In genomic region chr20:4455996-4456395, GRCh38 we compare ENCODE assay signal across 34 cellular contexts.
"Had no signal": no experiment of that assay in that cellular context is flagged by ENCODE, and none has a peak within 500 bp of the region (broad histone marks: within the 10 kb centered on the region; RNA-seq: fewer than 3 reads in every experiment).

No MANE protein-coding gene starts in this region.

- H3K4me3 Mint-ChIP-seq: activated B cell treated with CpG ODN at 0.5 μM for 24 hours; activated CD8-positive, alpha-beta T cell treated with anti-CD3 and anti-CD28 coated beads for 36 hours; activated naive CD4-positive, alpha-beta T cell treated with anti-CD3 and anti-CD28 coated beads for 36 hours; activated T-cell treated with anti-CD3 and anti-CD28 coated beads, Interleukin-2, amount 50 U/mL, for 72 hours; activated T-helper 17 cell treated with anti-CD3 and anti-CD28 coated beads, Interleukin-2, amount 50 U/mL, for 72 hours had no signal

- H3K27ac Mint-ChIP-seq: activated B cell treated with CpG ODN at 0.5 μM for 24 hours; activated CD8-positive, alpha-beta T cell treated with anti-CD3 and anti-CD28 coated beads for 36 hours; activated naive CD4-positive, alpha-beta T cell treated with anti-CD3 and anti-CD28 coated beads for 36 hours; activated naive CD4-positive, alpha-beta T cell treated with anti-CD3 and anti-CD28 coated beads, Interleukin-2, amount 50 U/mL, for 72 hours; activated T-cell treated with anti-CD3 and anti-CD28 coated beads, Interleukin-2, amount 50 U/mL, for 72 hours; activated T-helper 17 cell treated with anti-CD3 and anti-CD28 coated beads, Interleukin-2, amount 50 U/mL, for 72 hours had no signal

- H3K36me3 ChIP-seq: adrenal gland, breast epithelium, MG63 had no signal

- H3K36me3 Mint-ChIP-seq: activated naive CD4-positive, alpha-beta T cell treated with anti-CD3 and anti-CD28 coated beads, Interleukin-2, amount 50 U/mL, for 72 hours had no signal

- H3K4me1 ChIP-seq: adrenal gland, body of pancreas, breast epithelium had no signal

- ATAC-seq: activated CD8-positive, alpha-beta T cell treated with anti-CD3 and anti-CD28 coated beads for 36 hours; activated naive CD4-positive, alpha-beta T cell treated with anti-CD3 and anti-CD28 coated beads, Interleukin-2, amount 50 U/mL, for 72 hours; activated T-cell treated with anti-CD3 and anti-CD28 coated beads, Interleukin-2, amount 50 U/mL, for 72 hours; activated T-helper 17 cell treated with anti-CD3 and anti-CD28 coated beads, Interleukin-2, amount 50 U/mL, for 72 hours; body of pancreas had no signal

- H3K27me3 ChIP-seq: adrenal gland, body of pancreas, breast epithelium, MG63 had no signal

- H3K4me1 Mint-ChIP-seq: activated B cell treated with CpG ODN at 0.5 μM for 24 hours; activated T-helper 17 cell treated with anti-CD3 and anti-CD28 coated beads, Interleukin-2, amount 50 U/mL, for 72 hours had no signal

- H3K9me3 Mint-ChIP-seq: activated naive CD4-positive, alpha-beta T cell treated with anti-CD3 and anti-CD28 coated beads for 36 hours; activated T-cell treated with anti-CD3 and anti-CD28 coated beads, Interleukin-2, amount 50 U/mL, for 72 hours; activated T-helper 17 cell treated with anti-CD3 and anti-CD28 coated beads, Interleukin-2, amount 50 U/mL, for 72 hours had no signal

- H3K27ac ChIP-seq: adrenal gland, body of pancreas, breast epithelium, RWPE1, VCaP had no signal

- H3K9me3 ChIP-seq: adrenal gland, body of pancreas, breast epithelium, MG63 had no signal

- H3K27me3 Mint-ChIP-seq: activated B cell treated with CpG ODN at 0.5 μM for 24 hours; activated CD8-positive, alpha-beta T cell treated with anti-CD3 and anti-CD28 coated beads for 36 hours; activated T-helper 17 cell treated with anti-CD3 and anti-CD28 coated beads, Interleukin-2, amount 50 U/mL, for 72 hours had no signal

- DNase-seq: activated B cell treated with CpG ODN at 0.5 μM for 24 hours; activated CD4-positive, alpha-beta T cell treated with anti-CD3 and anti-CD28 coated beads for 4 hours; activated CD4-positive, alpha-beta T cell treated with anti-CD3 and anti-CD28 coated beads, Interleukin-2, amount 50 U/mL, for 4 hours; activated CD4-positive, CD25-positive, alpha-beta regulatory T cell treated with anti-CD3 and anti-CD28 coated beads, Interleukin-2, amount 50 U/mL, for 72 hours; activated CD8-positive, alpha-beta T cell treated with anti-CD3 and anti-CD28 coated beads for 36 hours; activated effector memory CD4-positive, alpha-beta T cell treated with anti-CD3 and anti-CD28 coated beads, Interleukin-2, amount 50 U/mL, for 16 hours; activated naive CD4-positive, alpha-beta T cell treated with anti-CD3 and anti-CD28 coated beads for 36 hours; activated T-cell treated with anti-CD3 and anti-CD28 coated beads, Interleukin-2, amount 50 U/mL, for 1 hour; activated T-cell treated with anti-CD3 and anti-CD28 coated beads, Interleukin-2, amount 50 U/mL, for 72 hours; adrenal gland; body of pancreas; Kasumi-1; KBM-7; MG63; MV-4-11; NCI-H1092; NCI-H146; NCI-H187; NCI-H2081; NCI-H2171 treated with DMSO at 0.1 percent for 48 hours; NCI-H2227 treated with DMSO at 0.1 percent for 48 hours; NCI-H446; NCI-H510A treated with DMSO at 0.1 percent for 48 hours; NCI-H526 treated with DMSO at 0.1 percent for 48 hours; Right ventricle myocardium superior; SW 1271; T-helper 1 cell; T-helper 2 cell; T-helper 9 cell had no signal

- H3K4me3 ChIP-seq: adrenal gland, body of pancreas, breast epithelium, MG63 had no signal
